ENCODE assay signal across 8 cellular contexts in genomic region chr14:21437063-21437901, GRCh38. TPM values are rescaled to one million over a fixed set of nuclear protein-coding genes. Genes with fewer than 3 reads are reported as not detected.
DNase-seq lines count a peak whose midpoint lies in the region; ATAC-seq and TF ChIP-seq lines count a peak whose summit lies in the region.

No MANE protein-coding gene starts in this region.

- peaks cover 6% of the 10 kb centered on the region for H3K4me1 ChIP-seq in thymus (ENCODE audit: control insufficient read depth, insufficient read depth, low read length)

- no peak for TF ChIP-seq CTCF in GM12864 (IDR thresholded peaks at IDR 0.05; ENCODE audit: low read depth, low read length, missing control alignments)
- TF ChIP-seq CTCF in osteocyte (IDR thresholded peaks at IDR 0.05) = no peak

- H3K27ac ChIP-seq in thymus (ENCODE audit: low read depth) = peak overlapping the region; percentile 77

- H3K27me3 Mint-ChIP-seq in activated naive CD8-positive, alpha-beta T cell treated with anti-CD3 and anti-CD28 coated beads, Interleukin-2, amount 10 ng/mL, durations not matched to agents 7 days and 5 days = no peaks in the 10 kb centered on the region
- no peaks in the 10 kb centered on the region for H3K27me3 Mint-ChIP-seq in osteocyte (ENCODE audit: unreplicated experiment)

- peaks cover 20% of the 10 kb centered on the region for H3K36me3 Mint-ChIP-seq in activated naive CD8-positive, alpha-beta T cell treated with anti-CD3 and anti-CD28 coated beads, Interleukin-2, amount 10 ng/mL, durations not matched to agents 7 days and 5 days
- peaks cover 8% of the 10 kb centered on the region for H3K36me3 Mint-ChIP-seq in osteocyte (ENCODE audit: unreplicated experiment)

- peak overlapping the region; percentile 97 for H3K4me3 Mint-ChIP-seq in activated naive CD8-positive, alpha-beta T cell treated with anti-CD3 and anti-CD28 coated beads, Interleukin-2, amount 10 ng/mL, durations not matched to agents 7 days and 5 days
- H3K4me3 Mint-ChIP-seq in osteocyte (ENCODE audit: unreplicated experiment) = peak overlapping the region; percentile 83

- 11% methylated on average over 33 of the region's 33 CpGs for WGBS in thymus

- H3K36me3 ChIP-seq in thymus (ENCODE audit: control insufficient read depth, insufficient read depth) = peaks cover 3% of the 10 kb centered on the region

- intact Hi-C loops in head of caudate nucleus (cut with DNase I) = loop anchor here (2.0 to 10.0 kb wide), 2 partner anchors 20 to 52 kb away; partner anchors contain the start of genes CHD8 and SUPT16H

- H3K9me3 Mint-ChIP-seq in activated naive CD8-positive, alpha-beta T cell treated with anti-CD3 and anti-CD28 coated beads, Interleukin-2, amount 10 ng/mL, durations not matched to agents 7 days and 5 days = no peaks in the 10 kb centered on the region
- H3K9me3 Mint-ChIP-seq in osteocyte (ENCODE audit: unreplicated experiment) = no peaks in the 10 kb centered on the region

- peak overlapping the region; percentile 65 for H3K4me3 ChIP-seq in GM12864 (ENCODE audit: low read depth, low read length)
- peak overlapping the region; percentile 72 for H3K4me3 ChIP-seq in thymus (ENCODE audit: low read length)

- DNase-seq in GM12864 (ENCODE audit: low read depth) (peak; percentile 98), NCI-H1105 treated with DMSO at 0.1 percent for 48 hours (lab: John Stamatoyannopoulos, UW) (peak; percentile 98), SKM-1 treated with dmso at 0.1 percent for 144 hours (lab: John Stamatoyannopoulos, UW; ENCODE audit: unreplicated experiment) (peak; percentile 78), head of caudate nucleus (peak; percentile 97 to 100 (median 99)), osteocyte (ENCODE audit: extremely low spot score, unreplicated experiment) (peak; percentile 98)
- DNase-seq in activated naive CD8-positive, alpha-beta T cell treated with anti-CD3 and anti-CD28 coated beads, Interleukin-2, amount 10 ng/mL, durations not matched to agents 7 days and 5 days = peak; percentile 95

- H3K9me3 ChIP-seq in thymus (ENCODE audit: control insufficient read depth) = no peaks in the 10 kb centered on the region

- H3K4me1 Mint-ChIP-seq in activated naive CD8-positive, alpha-beta T cell treated with anti-CD3 and anti-CD28 coated beads, Interleukin-2, amount 10 ng/mL, durations not matched to agents 7 days and 5 days = peaks cover 36% of the 10 kb centered on the region
- peaks cover 36% of the 10 kb centered on the region for H3K4me1 Mint-ChIP-seq in osteocyte (ENCODE audit: unreplicated experiment)

- peak; percentile 99 for ATAC-seq in HG02678 (IDR thresholded peaks at IDR 0.05; ENCODE audit: unreplicated experiment)
- peak; percentile 98 for ATAC-seq in activated naive CD8-positive, alpha-beta T cell treated with anti-CD3 and anti-CD28 coated beads, Interleukin-2, amount 10 ng/mL, durations not matched to agents 7 days and 5 days (ENCODE audit: low read depth)

- POLR2A ChIA-PET in activated naive CD8-positive, alpha-beta T cell treated with anti-CD3 and anti-CD28 coated beads, Interleukin-2, amount 10 ng/mL, durations not matched to agents 7 days and 5 days (lab: Charles Lee) = interaction anchor here (0.6 to 3.9 kb wide), 15 partner anchors 12 to 1866 kb away, joined by 3 to 81 read pairs (median 4); partner anchors contain the start of genes CHD8, METTL3, PARP2 and PPP1R3E

- H3K27me3 ChIP-seq in thymus (ENCODE audit: control insufficient read depth, insufficient read depth) = no peaks in the 10 kb centered on the region

- peak overlapping the region; percentile 92 for H3K27ac Mint-ChIP-seq in activated naive CD8-positive, alpha-beta T cell treated with anti-CD3 and anti-CD28 coated beads, Interleukin-2, amount 10 ng/mL, durations not matched to agents 7 days and 5 days
- H3K27ac Mint-ChIP-seq in osteocyte (ENCODE audit: unreplicated experiment) = peak overlapping the region; percentile 95

RNA-seq across cellular contexts. Expression of gene CHD8, which starts 18.6 kb away (rescaled TPM):
- 100 to 1,000 TPM; 128 to 133 TPM for total RNA-seq in activated naive CD8-positive, alpha-beta T cell treated with anti-CD3 and anti-CD28 coated beads, Interleukin-2, amount 10 ng/mL, durations not matched to agents 7 days and 5 days
- total RNA-seq in osteocyte = 86.0 and 99.0 TPM in 2 replicates
- 36.8 TPM for polyA plus RNA-seq in thymus

RNA-seq across cellular contexts. Expression of gene RAB2B, which starts 39.5 kb away (rescaled TPM):
- total RNA-seq in activated naive CD8-positive, alpha-beta T cell treated with anti-CD3 and anti-CD28 coated beads, Interleukin-2, amount 10 ng/mL, durations not matched to agents 7 days and 5 days = 10 to 100 TPM; 27.3 to 27.5 TPM
- 35.5 and 38.7 TPM in 2 replicates for total RNA-seq in osteocyte
- polyA plus RNA-seq in thymus = 15.7 TPM

RNA-seq across cellular contexts. Expression of gene TOX4, which starts 39.7 kb away (rescaled TPM):
- 10 to 100 TPM; 76.7 to 79.7 TPM for total RNA-seq in activated naive CD8-positive, alpha-beta T cell treated with anti-CD3 and anti-CD28 coated beads, Interleukin-2, amount 10 ng/mL, durations not matched to agents 7 days and 5 days
- total RNA-seq in osteocyte = 78.8 and 80.9 TPM in 2 replicates
- 24.2 TPM for polyA plus RNA-seq in thymus

RNA-seq across cellular contexts. Expression of gene SUPT16H, which starts 53.5 kb away (rescaled TPM):
- total RNA-seq in activated naive CD8-positive, alpha-beta T cell treated with anti-CD3 and anti-CD28 coated beads, Interleukin-2, amount 10 ng/mL, durations not matched to agents 7 days and 5 days = 100 to 1,000 TPM; 119 to 121 TPM
- 82.5 and 85.6 TPM in 2 replicates for total RNA-seq in osteocyte
- 64.5 TPM for polyA plus RNA-seq in thymus

Comparison
In these comparisons a context has a peak if more than half of its experiments do, and no peak if none do; other contexts are left out.
1. Peak in every context shown above with its lines: DNase-seq, ATAC-seq, H3K4me3 ChIP-seq and H3K27ac ChIP-seq.